Comparison of ENCODE assay signal across 8 cellular contexts in genomic region chr12:110269622-110270124, GRCh38. TPM values are rescaled to one million over a fixed set of nuclear protein-coding genes. Genes with fewer than 3 reads are reported as not detected.
A peak's percentile ranks its signal among the peaks of the same experiment; 100 is the strongest.
DNase-seq lines count a peak whose midpoint lies in the region; ATAC-seq, FAIRE-seq and TF ChIP-seq lines count a peak whose summit lies in the region.
"Had no signal": no experiment of that assay in that cellular context is flagged by ENCODE, and none has a peak within 500 bp of the region (broad histone marks: within the 10 kb centered on the region; RNA-seq: fewer than 3 reads in every experiment).

No MANE protein-coding gene starts in this region.

- no TSS peak for BruUV-seq in IMR-90 (replicated peaks; lab: Mats Ljungman, UMichigan)

- TF ChIP-seq CTCF in IMR-90 (conservative IDR thresholded peaks at IDR 0.05; ENCODE audit: low read depth, low read length), result no peak
- TF ChIP-seq CTCF in astrocyte of the spinal cord (IDR thresholded peaks at IDR 0.05; ENCODE audit: low read depth, low read length), result no peak
- no peak for TF ChIP-seq CTCF in upper lobe of left lung (IDR thresholded peaks at IDR 0.05)

- no peak for FAIRE-seq in small intestine (lab: Jason Lieb, UNC)

- H3K56ac ChIP-seq in IMR-90 (ENCODE audit: extremely low read depth, insufficient read depth, low read length), result peak overlapping the region; percentile 85

- H3K23ac ChIP-seq in IMR-90 (ENCODE audit: low read depth, low read length), result peak overlapping the region; percentile 90

- H4K91ac ChIP-seq in IMR-90 (ENCODE audit: insufficient read depth, low read depth, low read length), result peak overlapping the region; percentile 94

- peak overlapping the region; percentile 79 for H4K5ac ChIP-seq in IMR-90 (ENCODE audit: low read depth, low read length)

- H3K36me3 ChIP-seq in IMR-90 (ENCODE audit: control insufficient read depth, insufficient read depth, low read length), result no peaks in the 10 kb centered on the region
- H3K36me3 ChIP-seq in iPS-20b (ENCODE audit: insufficient read depth, low read depth, low read length), result no peaks in the 10 kb centered on the region
- H3K36me3 ChIP-seq in upper lobe of left lung, result no peaks in the 10 kb centered on the region
- H3K36me3 ChIP-seq in small intestine (ENCODE audit: control insufficient read depth in 2 of 2, insufficient read depth in 2 of 2, low read length in 2 of 2), result no peaks in the 10 kb centered on the region

- H2BK120ac ChIP-seq in IMR-90 (ENCODE audit: low read depth, low read length), result peak overlapping the region; percentile 98

- no peak overlapping the region for H3K4me3 ChIP-seq in IMR-90 (ENCODE audit: insufficient read depth, low read depth, low read length)
- no peak overlapping the region for H3K4me3 ChIP-seq in astrocyte of the spinal cord (ENCODE audit: low read depth, low read length)
- H3K4me3 ChIP-seq in iPS-20b (ENCODE audit: low read length), result peak overlapping the region; percentile 12; the same call in 1 of the 2 replicates
- no peak overlapping the region for H3K4me3 ChIP-seq in upper lobe of left lung
- H3K4me3 ChIP-seq in small intestine (ENCODE audit: low read depth in 1 of 2, low read length in 2 of 2), result no peak overlapping the region

- intact Hi-C loops in IMR-90 (cut with micrococcal nuclease) (no loop called here), posterior vena cava (cut with DNase I) (no loop called here)

- in situ Hi-C loops in IMR-90 (cut with MboI; ENCODE audit: low sequenced_read_pairs) (no loop called here), astrocyte of the spinal cord (cut with HindIII; ENCODE audit: low sequenced_read_pairs) (no loop called here)

- peaks cover 29% of the 10 kb centered on the region for H3K9me1 ChIP-seq in IMR-90 (ENCODE audit: insufficient read depth, low read length)

- H2BK5ac ChIP-seq in IMR-90 (ENCODE audit: low read depth, low read length, poor library complexity, severe bottlenecking), result peak overlapping the region; percentile 89

- H3K27me3 ChIP-seq in IMR-90 (ENCODE audit: control insufficient read depth, insufficient read depth, low read length) (no peaks in the 10 kb centered on the region), iPS-20b (ENCODE audit: insufficient read depth, low read length) (no peaks in the 10 kb centered on the region), upper lobe of left lung (no peaks in the 10 kb centered on the region), small intestine (ENCODE audit: control insufficient read depth in 2 of 2, insufficient read depth in 2 of 2, low read length in 2 of 2) (no peaks in the 10 kb centered on the region)

- H4K8ac ChIP-seq in IMR-90 (ENCODE audit: low read depth in 2 of 2, low read length in 2 of 2), result peak overlapping the region; percentile 53 to 95

- dilution Hi-C loops in IMR-90 (cut with HindIII; ENCODE audit: low sequenced_read_pairs, unreplicated experiment), result no loop called here

- peak overlapping the region; percentile 69 for H3K4me2 ChIP-seq in IMR-90 (ENCODE audit: low read depth, low read length)

- H3K14ac ChIP-seq in IMR-90 (replicated peaks; ENCODE audit: low read depth, low read length), result peak overlapping the region; percentile 82

- peaks cover 39% of the 10 kb centered on the region for H3K4me1 ChIP-seq in IMR-90 (ENCODE audit: control insufficient read depth, insufficient read depth, low read length)
- peaks cover 21% of the 10 kb centered on the region for H3K4me1 ChIP-seq in iPS-20b (ENCODE audit: insufficient read depth, low read length)
- peaks cover 4 to 20% (median 15%) of the 10 kb centered on the region in 4 donors for H3K4me1 ChIP-seq in upper lobe of left lung
- H3K4me1 ChIP-seq in small intestine (ENCODE audit: control insufficient read depth in 2 of 2, insufficient read depth in 1 of 2, low read depth in 1 of 2, low read length in 1 of 2), result peaks cover 3 to 10% of the 10 kb centered on the region in 2 donors

- peak; percentile 87 for ATAC-seq in IMR-90 (ENCODE audit: low read depth)
- ATAC-seq in upper lobe of left lung (ENCODE audit: low FRiP score in 2 of 2), result peak; percentile 74 to 77
- ATAC-seq in HG03521 (IDR thresholded peaks at IDR 0.05; ENCODE audit: unreplicated experiment), result no peak

- POLR2A ChIA-PET in IMR-90 (lab: Charles Lee; ENCODE audit: unreplicated experiment), result interaction anchor here (0.9 kb wide), 1 partner anchor 11 kb away, joined by 3 read pairs; no protein-coding TSS in a partner anchor

- TF ChIP-seq POLR2A in IMR-90 (IDR thresholded peaks at IDR 0.05; ENCODE audit: low read depth, low read length), result no peak
- no peak for TF ChIP-seq POLR2A in upper lobe of left lung (IDR thresholded peaks at IDR 0.05)

- H2AK9ac ChIP-seq in IMR-90 (replicated peaks; ENCODE audit: low read depth, low read length, poor library complexity), result peak overlapping the region; percentile 96

- peak overlapping the region; percentile 83 for H3K27ac ChIP-seq in IMR-90 (ENCODE audit: insufficient read depth, low read length)
- no peak overlapping the region for H3K27ac ChIP-seq in iPS-20b (ENCODE audit: low read length)
- H3K27ac ChIP-seq in upper lobe of left lung, result no peak overlapping the region
- H3K27ac ChIP-seq in small intestine (ENCODE audit: low read depth in 1 of 2, low read length in 1 of 2), result peak overlapping the region in 1 of 2 donors; percentile 55

- H3K9me3 ChIP-seq in IMR-90 (ENCODE audit: control insufficient read depth, insufficient read depth, low read length), result no peaks in the 10 kb centered on the region
- H3K9me3 ChIP-seq in iPS-20b (ENCODE audit: insufficient read depth, low read depth, low read length), result no peaks in the 10 kb centered on the region
- H3K9me3 ChIP-seq in upper lobe of left lung, result no peaks in the 10 kb centered on the region
- H3K9me3 ChIP-seq in small intestine (ENCODE audit: control insufficient read depth, low read depth), result no peaks in the 10 kb centered on the region

- H3K4ac ChIP-seq in IMR-90 (ENCODE audit: low read depth, low read length), result peak overlapping the region; percentile 97

- peak overlapping the region; percentile 76 for H3K18ac ChIP-seq in IMR-90 (ENCODE audit: low read depth, low read length)

- H3K79me1 ChIP-seq in IMR-90 (ENCODE audit: low read depth in 1 of 2, low read length in 2 of 2), result peaks cover 0 to 29% of the 10 kb centered on the region in 2 experiments; a peak in 2 of 4 replicates

- no peaks in the 10 kb centered on the region; the same call in 1 of the 2 replicates for H4K20me1 ChIP-seq in IMR-90 (ENCODE audit: insufficient read depth, low read length)

- peak overlapping the region; percentile 94 for H2AFZ ChIP-seq in IMR-90 (replicated peaks; ENCODE audit: low read length, poor library complexity)

- CTCF ChIA-PET in IMR-90 (lab: Yijun Ruan, JAX), result interaction anchor here (1.0 kb wide), 1 partner anchor 11 kb away, joined by 3 read pairs; no protein-coding TSS in a partner anchor

- H3K9ac ChIP-seq in IMR-90 (ENCODE audit: low read depth, low read length), result peak overlapping the region; percentile 16; the same call in 1 of the 2 replicates
- peak overlapping the region; percentile 37; the same call in 1 of the 2 replicates for H3K9ac ChIP-seq in iPS-20b (ENCODE audit: low read depth, low read length)

- H2AK5ac ChIP-seq in IMR-90 (ENCODE audit: low read depth, low read length), result peak overlapping the region; percentile 94

- TF ChIP-seq EP300 in upper lobe of left lung (IDR thresholded peaks at IDR 0.05), result no peak

- H2BK15ac ChIP-seq in IMR-90 (ENCODE audit: low read depth, low read length), result peak overlapping the region; percentile 93; the same call in 2 of the 3 replicates

- peak; percentile 84 for DNase-seq in IMR-90
- DNase-seq in astrocyte of the spinal cord (ENCODE audit: low read depth, low spot score), result peak; percentile 74
- DNase-seq in upper lobe of left lung, result peak in 1 of 2 donors; percentile 20
- DNase-seq in small intestine, result no peak
- no peak for DNase-seq in posterior vena cava (ENCODE audit: low spot score)
- DNase-seq: NCI-H187 treated with DMSO at 0.1 percent for 48 hours had no signal

- H2BK20ac ChIP-seq in IMR-90 (ENCODE audit: low read depth, low read length), result peak overlapping the region; percentile 98

- TF ChIP-seq RAD21 in IMR-90 (IDR thresholded peaks at IDR 0.05; ENCODE audit: low read length), result no peak

- WGBS in IMR-90 (ENCODE audit: extremely low coverage in 2 of 2, insufficient read length in 1 of 2), 2 experiments, result 17% methylated on average over 1 of the region's 8 CpGs; no CpG with 5 or more reads in 1 of the 2 experiments
- WGBS in upper lobe of left lung, 2 donors, result 54 to 55% methylated on average over 8 of the region's 8 CpGs
- 44 to 59% (median 56%) methylated on average over 8 of the region's 8 CpGs for WGBS in small intestine, 3 donors

TF ChIP-seq in IMR-90, 13 proteins besides CTCF, POLR2A, EP300 and RAD21:
- TF ChIP-seq MAZ (IDR thresholded peaks at IDR 0.05; ENCODE audit: borderline replicate concordance, low read depth, low read length) (peak; percentile 88), FOS (IDR thresholded peaks at IDR 0.05; ENCODE audit: low read depth, low read length) (peak; percentile 83), BHLHE40 (IDR thresholded peaks at IDR 0.05; ENCODE audit: low read depth, low read length) (0 out of 2 replicates have a peak, but pooled peaks have one; percentile 5), USF2 (IDR thresholded peaks at IDR 0.05; ENCODE audit: low read depth, low read length) (no peak), CEBPB (IDR thresholded peaks at IDR 0.05; ENCODE audit: low read depth, low read length) (no peak), MXI1 (IDR thresholded peaks at IDR 0.05; ENCODE audit: borderline replicate concordance, low read depth, low read length) (no peak), NFE2L2 (IDR thresholded peaks at IDR 0.05; ENCODE audit: low read depth, low read length) (0 out of 2 replicates have a peak, but pooled peaks have one; percentile 7)

RNA-seq across cellular contexts. Expression of gene ATP2A2, which starts 11.4 kb away (rescaled TPM):
- 225 and 230 TPM in 2 replicates for total RNA-seq in IMR-90 (2012; rRNA removed)
- 148 and 166 TPM in 2 replicates for polyA plus RNA-seq in IMR-90 (2012; rRNA removed)
- 96.0 and 107 TPM in 2 replicates for polyA plus RNA-seq in IMR-90 (2012; cell fraction: cytosol; rRNA removed)
- polyA plus RNA-seq in IMR-90 (2012; cell fraction: nucleus; rRNA removed; ENCODE audit: low replicate concordance), result 278 and 358 TPM in 2 replicates
- total RNA-seq in upper lobe of left lung, result 100 to 1,000 TPM in 5 of 6 donors, 10 to 100 TPM in 1; 91.7 to 166 (median 142) TPM
- polyA plus RNA-seq in small intestine, result 100 to 1,000 TPM in 1 of 3 donors, 10 to 100 TPM in 2; 14.8 to 100 (median 21.9) TPM
- 100 to 1,000 TPM; 222 to 263 TPM for total RNA-seq in posterior vena cava

Comparison
In these comparisons a context has a peak if more than half of its experiments do, and no peak if none do; other contexts are left out.
1. DNase-seq: peak in IMR-90 (single experiment) and astrocyte of the spinal cord (single experiment); none in small intestine (single experiment) and posterior vena cava (single experiment).